Comparison of ENCODE assay signal across 27 cellular contexts in the genomic region with DNA sequence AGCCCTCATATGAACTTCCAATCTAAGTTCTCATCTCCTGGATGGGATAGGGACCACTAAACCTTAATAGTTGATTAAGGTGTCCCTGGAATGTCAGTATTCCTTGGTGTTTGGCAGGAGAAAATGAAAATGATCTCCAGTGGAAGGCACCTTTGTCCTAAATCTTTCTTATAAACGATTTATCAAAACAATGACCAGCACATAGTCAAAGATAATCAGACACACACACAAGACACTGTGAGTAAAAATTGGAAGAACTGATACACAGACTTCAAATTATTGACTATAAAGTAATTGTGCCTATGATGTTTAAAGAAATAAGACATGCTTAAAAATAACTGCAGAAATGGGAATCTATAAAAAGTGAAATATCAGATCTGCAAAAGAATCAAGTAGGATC. TPM values are rescaled to one million over a fixed set of nuclear protein-coding genes. Genes with fewer than 3 reads are reported as not detected.
"Had no signal": no experiment of that assay in that cellular context is flagged by ENCODE, and none has a peak within 500 bp of the region (broad histone marks: within the 10 kb centered on the region; RNA-seq: fewer than 3 reads in every experiment).

No MANE protein-coding gene starts in this region.

- H3K27me3 ChIP-seq: neural progenitor cell, ovary, right lobe of liver, sigmoid colon, stomach, suprapubic skin, testis, transverse colon, upper lobe of left lung, vagina had no signal

- H3K9ac ChIP-seq: neural progenitor cell, parathyroid adenoma had no signal

- DNase-seq: naive thymus-derived CD4-positive, alpha-beta T cell; natural killer cell; occipital lobe; ovary; posterior cingulate gyrus; psoas muscle; right cardiac atrium; right lobe of liver; sigmoid colon; small intestine; stimulated activated CD4-positive, alpha-beta T cell treated with anti-CD3 and anti-CD28 coated beads, Interleukin-15, amount 100 ng/mL, for 24 hours; stimulated activated CD4-positive, alpha-beta T cell treated with anti-CD3 and anti-CD28 coated beads, Interleukin-2, amount 100 ng/mL, for 24 hours; stimulated activated CD4-positive, alpha-beta T cell treated with anti-CD3 and anti-CD28 coated beads, Interleukin-2, amount 100 ng/mL, for 48 hours; stimulated activated CD4-positive, alpha-beta T cell treated with anti-CD3 and anti-CD28 coated beads, Interleukin-4, amount 100 ng/mL, for 24 hours; stimulated activated naive B cell treated with anti-CD40 and anti-IgM and Interleukin-4, amounts not matched to agents 10 μg/mL and 1 μg/mL and 100 μg/mL, for 72 hours; stimulated activated naive CD4-positive, alpha-beta T cell treated with Interleukin-2 at 50 U/mL for 16 hours; stomach; testis; tibial artery; transverse colon; upper lobe of left lung had no signal

- H3K4me2 ChIP-seq: neural progenitor cell had no signal

- FAIRE-seq: small intestine, urothelium cell line had no signal

- H3K36me3 ChIP-seq: neural progenitor cell, ovary, right lobe of liver, sigmoid colon, stomach, suprapubic skin, tibial artery, transverse colon, upper lobe of left lung, vagina had no signal

- H3K27ac ChIP-seq: neural progenitor cell, ovary, parathyroid adenoma, psoas muscle, right lobe of liver, sigmoid colon, stomach, suprapubic skin, testis, tibial artery, transverse colon had no signal

- H3K9me3 ChIP-seq: ovary, right lobe of liver, testis, transverse colon, vagina had no signal

- H3K4me3 ChIP-seq: neural progenitor cell, ovary, psoas muscle, right lobe of liver, sigmoid colon, stomach, suprapubic skin, testis, tibial artery, transverse colon, upper lobe of left lung, vagina had no signal

- H3K4me1 ChIP-seq: testis had no signal

- H3K79me2 ChIP-seq: parathyroid adenoma had no signal

- H2AFZ ChIP-seq: neural progenitor cell, parathyroid adenoma had no signal

- ATAC-seq: natural killer cell; psoas muscle; right cardiac atrium; right lobe of liver; stimulated activated effector memory CD8-positive, alpha-beta T cell treated with anti-CD3 and anti-CD28 coated beads, Interleukin-12 subunit alpha, Interleukin-12 subunit beta, amount 100 ng/mL, for 72 hours; stimulated activated naive B cell treated with anti-CD40 and anti-IgM and Interleukin-4, amounts not matched to agents 10 μg/mL and 1 μg/mL and 100 μg/mL, for 72 hours had no signal

RNA-seq across cellular contexts. Expression of a gene that starts 13.7 kb away (rescaled TPM):
- polyA plus RNA-seq: naive thymus-derived CD4-positive, alpha-beta T cell had no signal
